8 cellular contexts compared by ENCODE assay signal in genomic region chr15:98823012-98823458, GRCh38.
DNase-seq lines count a peak whose midpoint lies in the region; ATAC-seq and TF ChIP-seq lines count a peak whose summit lies in the region.

No MANE protein-coding gene starts in this region.

- no peak for TF ChIP-seq RAD21 in Ishikawa (IDR thresholded peaks at IDR 0.05; ENCODE audit: low read depth)

- TF ChIP-seq EP300 in Ishikawa (IDR thresholded peaks at IDR 0.05; ENCODE audit: borderline replicate concordance) = no peak

- H3K4me3 ChIP-seq in left ventricle myocardium inferior = no peak overlapping the region

- peaks cover 32% of the 10 kb centered on the region for H3K9me3 ChIP-seq in left ventricle myocardium inferior (replicated peaks)

- H3K27me3 ChIP-seq in left ventricle myocardium inferior (ENCODE audit: low read depth) = no peaks in the 10 kb centered on the region

- peak; percentile 67 for DNase-seq in AG20443 (ENCODE audit: low spot score)
- DNase-seq in amniotic epithelial cell (ENCODE audit: low read depth) = peak; percentile 61
- peak; percentile 37 for DNase-seq in medulla oblongata (ENCODE audit: extremely low spot score)
- no peak for DNase-seq in DMS114 treated with DMSO at 0.1 percent for 48 hours (lab: John Stamatoyannopoulos, UW; ENCODE audit: unreplicated experiment)
- DNase-seq in GM19240 (ENCODE audit: insufficient read length, low spot score) = no peak
- no peak for DNase-seq in left ventricle myocardium inferior

- H3K36me3 ChIP-seq in left ventricle myocardium inferior = no peaks in the 10 kb centered on the region

- TF ChIP-seq CTCF in left ventricle myocardium inferior (IDR thresholded peaks at IDR 0.05; ENCODE audit: borderline replicate concordance) = no peak

- H3K27ac ChIP-seq in left ventricle myocardium inferior (replicated peaks) = no peak overlapping the region

- ATAC-seq in HG02798 (IDR thresholded peaks at IDR 0.05; ENCODE audit: poor library complexity, unreplicated experiment) = no peak

- intact Hi-C loops in left ventricle myocardium inferior (cut with micrococcal nuclease) = no loop called here

- H3K4me1 ChIP-seq in left ventricle myocardium inferior = peaks cover 24% of the 10 kb centered on the region

TF ChIP-seq in Ishikawa, 13 proteins besides CTCF, POLR2A, EP300 and RAD21:
- TF ChIP-seq REST (IDR thresholded peaks at IDR 0.05; ENCODE audit: low read depth) = no peak
- TF ChIP-seq CREB1 (IDR thresholded peaks at IDR 0.05; ENCODE audit: low read depth) = no peak
- no peak for TF ChIP-seq TEAD4 (IDR thresholded peaks at IDR 0.05)
- peak; percentile 29; the same call in 1 of the 2 replicates for TF ChIP-seq USF1 (IDR thresholded peaks at IDR 0.05)
- TF ChIP-seq EGR1 (IDR thresholded peaks at IDR 0.05) = no peak
- peak; percentile 19; the same call in 1 of the 2 replicates for TF ChIP-seq MAX (IDR thresholded peaks at IDR 0.05)
TF ChIP-seq in Ishikawa: peak in this region for 2.

Comparison
In these comparisons a context has a peak if more than half of its experiments do, and no peak if none do; other contexts are left out.
1. DNase-seq: peak in AG20443 (single experiment), amniotic epithelial cell (single experiment) and medulla oblongata (single experiment); none in DMS114 treated with DMSO at 0.1 percent for 48 hours (single experiment), GM19240 (single experiment) and left ventricle myocardium inferior (single experiment).